ENCODE assay signal across 12 cellular contexts in genomic region chr10:21449288-21449966, GRCh38.
A peak's percentile ranks its signal among the peaks of the same experiment; 100 is the strongest.
DNase-seq lines count a peak whose midpoint lies in the region; ATAC-seq and TF ChIP-seq lines count a peak whose summit lies in the region.
"Had no signal": no experiment of that assay in that cellular context is flagged by ENCODE, and none has a peak within 500 bp of the region (broad histone marks: within the 10 kb centered on the region; RNA-seq: fewer than 3 reads in every experiment).

No MANE protein-coding gene starts in this region.

- ATAC-seq in GM18499 (IDR thresholded peaks at IDR 0.05; ENCODE audit: insufficient read depth, unreplicated experiment) (peak; percentile 89), GM21447 (IDR thresholded peaks at IDR 0.05; ENCODE audit: unreplicated experiment) (peak; percentile 79), HG03175 (IDR thresholded peaks at IDR 0.05; ENCODE audit: unreplicated experiment) (peak; percentile 93), Panc1 (no peak), GM19328 (IDR thresholded peaks at IDR 0.05; ENCODE audit: unreplicated experiment) (no peak), SK-N-SH treated with all-trans-retinoic acid at 6 μM for 48 hours (no peak)
- ATAC-seq in CD8-positive, alpha-beta T cell, result no peak
- ATAC-seq: heart left ventricle had no signal

- peaks cover 11% of the 10 kb centered on the region for H3K27me3 Mint-ChIP-seq in CD8-positive, alpha-beta T cell (ENCODE audit: low read depth)

- in situ Hi-C loops in Panc1 (cut with HindIII; ENCODE audit: low pct_unique_long_range_greater_than_20kb, low sequenced_read_pairs), result no loop called here

- H3K4me3 Mint-ChIP-seq in CD8-positive, alpha-beta T cell, result no peak overlapping the region

- H3K9me3 ChIP-seq in Panc1 (ENCODE audit: control insufficient read depth, insufficient read depth, low read depth, low read length), result peaks cover 4% of the 10 kb centered on the region; the same call in 1 of the 2 replicates
- no peaks in the 10 kb centered on the region for H3K9me3 ChIP-seq in CD8-positive, alpha-beta T cell (ENCODE audit: low read length)

- H3K27ac Mint-ChIP-seq in CD8-positive, alpha-beta T cell, result no peak overlapping the region

- DNase-seq in Panc1 (ENCODE audit: low read depth, low spot score) (no peak), NCI-H446 treated with DMSO at 0.1 percent for 48 hours (lab: John Stamatoyannopoulos, UW) (no peak)
- DNase-seq in CD8-positive, alpha-beta T cell, result no peak
- DNase-seq: heart left ventricle, NCI-H1694, PC-9, stomach had no signal

- CTCF ChIA-PET in Panc1 (lab: Charles Lee), result no interaction called here
- CTCF ChIA-PET in CD8-positive, alpha-beta T cell (lab: Charles Lee), result no interaction called here

- H3K27me3 ChIP-seq in Panc1 (ENCODE audit: control insufficient read depth, insufficient read depth, low read length), result no peaks in the 10 kb centered on the region
- H3K27me3 ChIP-seq in CD8-positive, alpha-beta T cell (ENCODE audit: insufficient read depth, low read length), result no peaks in the 10 kb centered on the region
- H3K27me3 ChIP-seq: heart left ventricle, stomach had no signal

- no peaks in the 10 kb centered on the region for H3K36me3 ChIP-seq in Panc1 (ENCODE audit: control insufficient read depth, insufficient read depth, low read length)
- no peaks in the 10 kb centered on the region for H3K36me3 ChIP-seq in CD8-positive, alpha-beta T cell (ENCODE audit: insufficient read depth, low read length)
- H3K36me3 ChIP-seq: heart left ventricle, stomach had no signal

- no TSS peak for BruUV-seq in Panc1 (replicated peaks; lab: Mats Ljungman, UMichigan)

- H3K4me3 ChIP-seq in Panc1 (ENCODE audit: low read depth in 2 of 2, low read length in 2 of 2), result no peak overlapping the region
- no peak overlapping the region for H3K4me3 ChIP-seq in CD8-positive, alpha-beta T cell (ENCODE audit: low read depth, low read length)
- H3K4me3 ChIP-seq: heart left ventricle, PC-9, stomach had no signal

- no peaks in the 10 kb centered on the region for H3K4me1 Mint-ChIP-seq in CD8-positive, alpha-beta T cell (ENCODE audit: low read depth)

- no peak for TF ChIP-seq CTCF in Panc1 (IDR thresholded peaks at IDR 0.05)
- TF ChIP-seq CTCF in CD8-positive, alpha-beta T cell (IDR thresholded peaks at IDR 0.05), result no peak

- peak overlapping the region; percentile 48; the same call in 1 of the 2 replicates for H3K27ac ChIP-seq in Panc1 (ENCODE audit: low read length)
- H3K27ac ChIP-seq in CD8-positive, alpha-beta T cell (ENCODE audit: low read depth, low read length), result no peak overlapping the region
- H3K27ac ChIP-seq: heart left ventricle, PC-9, stomach had no signal

- peaks cover 6% of the 10 kb centered on the region for H3K9me3 Mint-ChIP-seq in CD8-positive, alpha-beta T cell

- no peaks in the 10 kb centered on the region for H3K36me3 Mint-ChIP-seq in CD8-positive, alpha-beta T cell

- intact Hi-C loops in Panc1 (cut with micrococcal nuclease; ENCODE audit: unreplicated experiment), result no loop called here
- intact Hi-C loops in CD8-positive, alpha-beta T cell (cut with DNase I, micrococcal nuclease), result no loop called here

- POLR2A ChIA-PET in Panc1 (lab: Charles Lee), result interaction anchor here (0.6 to 0.7 kb wide), 2 partner anchors 36 to 464 kb away, joined by 7 to 11 read pairs; no protein-coding TSS in a partner anchor
- POLR2A ChIA-PET in CD8-positive, alpha-beta T cell (lab: Charles Lee), result no interaction called here

- H3K4me1 ChIP-seq in Panc1 (ENCODE audit: control insufficient read depth, insufficient read depth, low read length), result no peaks in the 10 kb centered on the region
- no peaks in the 10 kb centered on the region for H3K4me1 ChIP-seq in CD8-positive, alpha-beta T cell (ENCODE audit: insufficient read depth, low read length)
- H3K4me1 ChIP-seq: heart left ventricle, stomach had no signal

TF ChIP-seq in SK-N-SH treated with all-trans-retinoic acid at 6 μM for 48 hours, 23 proteins besides CTCF, POLR2A, EP300 and RAD21:
- no peak for TF ChIP-seq ESRRG (CRISPR knock-in tag; IDR thresholded peaks at IDR 0.05)
- TF ChIP-seq CSDC2 (CRISPR knock-in tag; IDR thresholded peaks at IDR 0.05), result no peak
- no peak for TF ChIP-seq CREB5 (CRISPR knock-in tag; IDR thresholded peaks at IDR 0.05; ENCODE audit: low read depth)
- TF ChIP-seq BACH2 (CRISPR knock-in tag; IDR thresholded peaks at IDR 0.05; ENCODE audit: borderline replicate concordance), result no peak
- no peak for TF ChIP-seq ZFP30 (CRISPR knock-in tag; IDR thresholded peaks at IDR 0.05)
- no peak for TF ChIP-seq POU6F1 (CRISPR knock-in tag; IDR thresholded peaks at IDR 0.05; ENCODE audit: borderline replicate concordance, low read depth)
- no peak for TF ChIP-seq SNAI2 (CRISPR knock-in tag; IDR thresholded peaks at IDR 0.05)
- TF ChIP-seq ZNF8 (CRISPR knock-in tag; IDR thresholded peaks at IDR 0.05), result no peak
TF ChIP-seq in SK-N-SH treated with all-trans-retinoic acid at 6 μM for 48 hours: peak in this region for 0.

Comparison
In these comparisons a context has a peak if more than half of its experiments do, and no peak if none do; other contexts are left out.
1. ATAC-seq: peak in GM18499 (single experiment), GM21447 (single experiment) and HG03175 (single experiment); none in Panc1 (single experiment), GM19328 (single experiment), SK-N-SH treated with all-trans-retinoic acid at 6 μM for 48 hours (single experiment) and CD8-positive, alpha-beta T cell (single experiment).